Comparison of ENCODE assay signal across 8 cellular contexts in the genomic region with DNA sequence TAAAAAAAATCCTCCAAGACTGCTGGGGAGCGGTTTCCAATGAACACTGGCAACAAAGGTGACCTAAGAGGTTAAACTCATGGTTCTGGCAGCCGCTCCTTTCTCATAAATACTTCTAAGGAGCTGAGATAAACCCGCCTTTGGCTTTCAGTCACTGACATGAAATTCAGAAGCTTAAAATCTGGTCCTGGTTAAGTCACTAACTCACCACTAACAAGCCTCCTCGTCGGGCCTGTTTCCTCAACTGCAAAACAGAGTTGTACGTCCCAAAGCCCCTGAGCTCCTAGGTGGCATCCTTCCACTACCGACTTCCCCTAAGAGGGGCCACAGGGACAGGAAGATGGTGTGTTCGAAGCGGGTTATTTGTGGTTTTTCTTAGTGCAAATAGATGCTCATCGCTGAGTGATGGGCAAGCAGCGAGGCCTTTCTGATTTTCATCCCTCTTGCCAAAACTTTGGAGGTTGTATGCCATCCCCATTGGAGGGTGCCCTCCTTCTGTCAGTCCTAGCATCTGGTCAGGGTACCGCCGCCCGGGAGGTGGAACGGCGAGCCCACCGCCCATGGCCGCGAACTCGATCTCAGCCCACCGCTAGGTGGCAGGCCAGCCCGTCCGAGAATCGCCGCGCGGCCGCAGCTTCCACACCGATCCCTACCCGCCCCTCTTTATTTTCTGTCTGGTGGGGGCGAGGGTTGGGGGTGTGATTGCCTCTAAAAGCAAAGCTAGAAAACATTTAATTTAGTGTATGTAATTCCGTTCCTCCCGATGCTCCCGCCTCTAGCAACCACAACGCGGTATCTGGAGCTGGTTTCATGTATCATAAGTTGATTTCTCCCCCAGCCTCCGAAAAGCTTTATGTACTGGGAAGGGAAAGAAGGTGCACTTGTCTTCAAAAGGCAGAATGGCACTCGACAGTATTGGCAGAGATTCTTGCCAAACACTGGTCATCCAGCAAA. TPM values are rescaled to one million over a fixed set of nuclear protein-coding genes. Genes with fewer than 3 reads are reported as not detected.
DNase-seq lines count a peak whose midpoint lies in the region; ATAC-seq, FAIRE-seq and TF ChIP-seq lines count a peak whose summit lies in the region.

No MANE protein-coding gene starts in this region.

- H3K18ac ChIP-seq in H1 (ENCODE audit: extremely low read depth, low read length) (0 out of 2 replicates have a peak overlapping the region, but pooled peaks have one; percentile 39), mesenchymal stem cell (ENCODE audit: low read depth in 1 of 2, low read length in 2 of 2) (peak overlapping the region; percentile 87 to 92)

- peaks cover 10% of the 10 kb centered on the region for H3K36me3 Mint-ChIP-seq in activated CD8-positive, alpha-beta memory T cell treated with anti-CD3 and anti-CD28 coated beads, Interleukin-2, amount 10 ng/mL, durations not matched to agents 7 days and 5 days

- H3K27ac ChIP-seq in H1 (ENCODE audit: low read depth, low read length) (no peak overlapping the region), mesenchymal stem cell (ENCODE audit: low read length, poor library complexity, severe bottlenecking) (peak overlapping the region; percentile 89)

- TF ChIP-seq CTCF in H1 (IDR thresholded peaks at IDR 0.05; ENCODE audit: control extremely low read depth in 1 of 3, insufficient read depth in 1 of 3, low read depth in 1 of 3, low read length in 3 of 3) = peak; percentile 81 to 92 (median 85)

- peak overlapping the region; percentile 99 for H3K27ac Mint-ChIP-seq in activated CD8-positive, alpha-beta memory T cell treated with anti-CD3 and anti-CD28 coated beads, Interleukin-2, amount 10 ng/mL, durations not matched to agents 7 days and 5 days

- H2AK5ac ChIP-seq in H1 (ENCODE audit: low read depth, low read length) = no peak overlapping the region
- H2AK5ac ChIP-seq in mesenchymal stem cell (ENCODE audit: low read length, severe bottlenecking) = peak overlapping the region; percentile 68

- peak overlapping the region; percentile 98 for H3K4me3 Mint-ChIP-seq in activated CD8-positive, alpha-beta memory T cell treated with anti-CD3 and anti-CD28 coated beads, Interleukin-2, amount 10 ng/mL, durations not matched to agents 7 days and 5 days

- no peak overlapping the region for H2BK5ac ChIP-seq in H1 (ENCODE audit: low read depth, low read length)
- no peak overlapping the region for H2BK5ac ChIP-seq in mesenchymal stem cell (ENCODE audit: low read depth, low read length, poor library complexity, severe bottlenecking)

- no peak overlapping the region for H3K4ac ChIP-seq in H1 (replicated peaks; ENCODE audit: insufficient read length, low read depth, low read length)
- H3K4ac ChIP-seq in mesenchymal stem cell (ENCODE audit: low read depth in 1 of 2, low read length in 2 of 2) = peak overlapping the region; percentile 24 to 83

- H2BK120ac ChIP-seq in H1 (replicated peaks; ENCODE audit: low read depth, low read length) (no peak overlapping the region), mesenchymal stem cell (ENCODE audit: low read depth, low read length) (peak overlapping the region; percentile 50)

- H2BK20ac ChIP-seq in H1 (ENCODE audit: low read length) = no peak overlapping the region; the same call in 1 of the 2 replicates

- H3K23ac ChIP-seq in H1 (ENCODE audit: insufficient read length) = no peak overlapping the region
- no peak overlapping the region for H3K23ac ChIP-seq in mesenchymal stem cell (ENCODE audit: low read length in 2 of 2)

- no peak for TF ChIP-seq EP300 in H1 (IDR thresholded peaks at IDR 0.05; ENCODE audit: borderline replicate concordance in 1 of 2, low read depth in 2 of 2, low read length in 2 of 2)

- H4K8ac ChIP-seq in H1 (ENCODE audit: extremely low read depth, insufficient read depth, low read length) = no peak overlapping the region
- H4K8ac ChIP-seq in mesenchymal stem cell (ENCODE audit: low read length) = peak overlapping the region; percentile 96

- H3K4me1 ChIP-seq in H1 (replicated peaks in 1 of 4; ENCODE audit: control insufficient read depth in 3 of 4, insufficient read depth in 4 of 4, low read length in 3 of 4) = peaks cover 0 to 19% (median 8%) of the 10 kb centered on the region in 4 experiments; a peak in 5 of 7 replicates
- H3K4me1 ChIP-seq in mesenchymal stem cell (ENCODE audit: control insufficient read depth, insufficient read depth, low read depth, low read length) = peaks cover 21% of the 10 kb centered on the region

- H3K27me3 Mint-ChIP-seq in activated CD8-positive, alpha-beta memory T cell treated with anti-CD3 and anti-CD28 coated beads, Interleukin-2, amount 10 ng/mL, durations not matched to agents 7 days and 5 days = peaks cover 14% of the 10 kb centered on the region

- no peak overlapping the region for H3K14ac ChIP-seq in H1 (ENCODE audit: insufficient read length)
- H3K14ac ChIP-seq in mesenchymal stem cell (ENCODE audit: low read length in 2 of 2) = no peak overlapping the region

- H2BK12ac ChIP-seq in H1 (ENCODE audit: low read depth, low read length) (0 out of 2 replicates have a peak overlapping the region, but pooled peaks have one; percentile 20), mesenchymal stem cell (ENCODE audit: low read length in 2 of 2) (peak overlapping the region in 1 of 2 experiments; percentile 91)

- peaks cover 0 to 12% of the 10 kb centered on the region in 2 experiments; a peak in 1 of 4 replicates for H3K79me2 ChIP-seq in H1 (ENCODE audit: control insufficient read depth in 1 of 2, insufficient read depth in 2 of 2, low read length in 2 of 2)

- H4K5ac ChIP-seq in H1 (ENCODE audit: insufficient read length, low read depth, low read length) = no peak overlapping the region

- peak; percentile 85 to 86 for TF ChIP-seq RAD21 in H1 (IDR thresholded peaks at IDR 0.05 in 1 of 2, conservative IDR thresholded peaks at IDR 0.05 in 1 of 2; ENCODE audit: low read depth in 2 of 2, low read length in 2 of 2)

- H3K23me2 ChIP-seq in H1 (ENCODE audit: low read depth, low read length) = peaks cover 35% of the 10 kb centered on the region

- peak overlapping the region in 1 of 4 experiments; percentile 33; a peak in 2 of 7 replicates for H3K9ac ChIP-seq in H1 (replicated peaks in 1 of 4; ENCODE audit: extremely low read depth in 1 of 4, low read depth in 3 of 4, low read length in 3 of 4)
- H3K9ac ChIP-seq in mesenchymal stem cell (ENCODE audit: low read length) = peak overlapping the region; percentile 100

- no peak overlapping the region for H2BK15ac ChIP-seq in H1 (ENCODE audit: low read length)
- H2BK15ac ChIP-seq in mesenchymal stem cell (ENCODE audit: low read depth, poor library complexity, severe bottlenecking) = peak overlapping the region; percentile 70

- H3K9me3 ChIP-seq in H1 (ENCODE audit: insufficient read depth in 2 of 2, low read depth in 1 of 2, low read length in 1 of 2) (no peaks in the 10 kb centered on the region), mesenchymal stem cell (ENCODE audit: control insufficient read depth, low read length) (no peaks in the 10 kb centered on the region)

- CTCF ChIA-PET in activated CD8-positive, alpha-beta memory T cell treated with anti-CD3 and anti-CD28 coated beads, Interleukin-2, amount 10 ng/mL, durations not matched to agents 7 days and 5 days (lab: Charles Lee) = interaction anchor here (0.6 to 7.3 kb wide), 160 partner anchors 8 to 1583 kb away, joined by 3 to 391 read pairs (median 4); a partner anchor contains a TSS
- CTCF ChIA-PET in H1 (lab: Charles Lee; ENCODE audit: partially characterized antibody) = interaction anchor here (0.5 to 6.4 kb wide), 142 partner anchors 9 to 1408 kb away, joined by 3 to 107 read pairs (median 4); a partner anchor contains a TSS

- H3K27me3 ChIP-seq in H1 (replicated peaks in 1 of 4; ENCODE audit: control insufficient read depth in 3 of 4, extremely low read depth in 1 of 4, insufficient read depth in 3 of 4, low read length in 3 of 4) = peaks cover 0 to 16% (median 7%) of the 10 kb centered on the region in 4 experiments; a peak in 3 of 7 replicates
- H3K27me3 ChIP-seq in mesenchymal stem cell (ENCODE audit: control insufficient read depth in 1 of 2, insufficient read depth in 1 of 2, low read length in 2 of 2) = no peaks in the 10 kb centered on the region

- no peaks in the 10 kb centered on the region for H3K9me3 Mint-ChIP-seq in activated CD8-positive, alpha-beta memory T cell treated with anti-CD3 and anti-CD28 coated beads, Interleukin-2, amount 10 ng/mL, durations not matched to agents 7 days and 5 days (ENCODE audit: low read depth)

- peak; percentile 34 for DNase-seq in NCI-H748 (lab: John Stamatoyannopoulos, UW; ENCODE audit: unreplicated experiment)
- DNase-seq in NCI-H748 treated with DMSO at 0.1 percent for 48 hours (lab: John Stamatoyannopoulos, UW) = no peak
- peak; percentile 7 for DNase-seq in NCI-H510A (lab: John Stamatoyannopoulos, UW)
- peak; percentile 79 for DNase-seq in activated CD8-positive, alpha-beta memory T cell treated with anti-CD3 and anti-CD28 coated beads, Interleukin-2, amount 10 ng/mL, durations not matched to agents 7 days and 5 days
- DNase-seq in H1 (ENCODE audit: low read depth in 1 of 2, low spot score in 2 of 2) = peak in 1 of 2 experiments; percentile 90
- peak; percentile 77 for DNase-seq in mesenchymal stem cell
- peak in 2 of 3 experiments; percentile 54 to 63 for DNase-seq in stimulated activated CD4-positive, alpha-beta T cell treated with anti-CD3 and anti-CD28 coated beads, TNF-alpha, amount 100 ng/mL, for 24 hours (ENCODE audit: low read depth in 3 of 3)

- 9% methylated on average over 38 of the region's 38 CpGs; no CpG with 5 or more reads in 1 of the 2 experiments for WGBS in H1 (ENCODE audit: extremely low coverage in 1 of 2, insufficient coverage in 1 of 2, insufficient read length in 1 of 2, insufficient replicate concordance in 2 of 2, low coverage in 1 of 2, low lambda C conversion rate in 2 of 2, missing lambda C conversion rate in 1 of 2), 2 experiments
- WGBS in mesenchymal stem cell = 4% methylated on average over 19 of the region's 38 CpGs

- FAIRE-seq in H1 (lab: Jason Lieb, UNC) = no peak

- no peaks in the 10 kb centered on the region for H4K20me1 ChIP-seq in H1 (replicated peaks in 1 of 2; ENCODE audit: control insufficient read depth in 1 of 2, insufficient read depth in 2 of 2, low read length in 2 of 2)

- H3K4me2 ChIP-seq in H1 (ENCODE audit: insufficient read depth in 1 of 2, low read depth in 2 of 2, low read length in 2 of 2) = peak overlapping the region; percentile 90 to 94
- H3K4me2 ChIP-seq in mesenchymal stem cell (ENCODE audit: low read length, poor library complexity, severe bottlenecking) = peak overlapping the region; percentile 87

- peak overlapping the region; percentile 79 for H2AFZ ChIP-seq in H1 (ENCODE audit: low read length)
- no peak overlapping the region for H2AFZ ChIP-seq in mesenchymal stem cell (ENCODE audit: low read depth, low read length)

- ATAC-seq in activated CD8-positive, alpha-beta memory T cell treated with anti-CD3 and anti-CD28 coated beads, Interleukin-2, amount 10 ng/mL, durations not matched to agents 7 days and 5 days = peak; percentile 6
- no peak for ATAC-seq in HG02759 (IDR thresholded peaks at IDR 0.05; ENCODE audit: unreplicated experiment)

- H3K36me3 ChIP-seq in H1 (ENCODE audit: control insufficient read depth in 2 of 4, insufficient read depth in 4 of 4, low read length in 3 of 4) = no peaks in the 10 kb centered on the region
- H3K36me3 ChIP-seq in mesenchymal stem cell (ENCODE audit: control insufficient read depth in 1 of 2, insufficient read depth in 2 of 2, low read depth in 1 of 2, low read length in 2 of 2) = no peaks in the 10 kb centered on the region

- peaks cover 43% of the 10 kb centered on the region for H3K4me1 Mint-ChIP-seq in activated CD8-positive, alpha-beta memory T cell treated with anti-CD3 and anti-CD28 coated beads, Interleukin-2, amount 10 ng/mL, durations not matched to agents 7 days and 5 days

- H3K4me3 ChIP-seq in H1 (ENCODE audit: extremely low read depth in 1 of 4, insufficient read depth in 2 of 4, low read depth in 3 of 4, low read length in 4 of 4) (peak overlapping the region; percentile 47 to 89 (median 83)), mesenchymal stem cell (ENCODE audit: insufficient read depth in 1 of 2, low read depth in 1 of 2, low read length in 2 of 2) (peak overlapping the region; percentile 58 to 86)

- TF ChIP-seq POLR2A in H1 (IDR thresholded peaks at IDR 0.05; ENCODE audit: control extremely low read depth in 1 of 2, low read depth in 2 of 2, low read length in 2 of 2) = no peak

- POLR2A ChIA-PET in H1 (lab: Charles Lee; ENCODE audit: partially characterized antibody) = interaction anchor here (0.7 to 3.3 kb wide), 10 partner anchors 8 to 1215 kb away, joined by 3 to 15 read pairs (median 4); a partner anchor contains a TSS

- H4K91ac ChIP-seq in H1 (replicated peaks; ENCODE audit: insufficient read length, low read length) (no peak overlapping the region), mesenchymal stem cell (ENCODE audit: low read length) (peak overlapping the region; percentile 91)

- H3K79me1 ChIP-seq in H1 (ENCODE audit: low read depth, low read length) = no peaks in the 10 kb centered on the region
- peaks cover 7% of the 10 kb centered on the region for H3K79me1 ChIP-seq in mesenchymal stem cell (replicated peaks; ENCODE audit: low read length, poor library complexity, severe bottlenecking)

- H3K56ac ChIP-seq in H1 (replicated peaks; ENCODE audit: insufficient read length, low read depth, low read length) = no peak overlapping the region

RNA-seq across cellular contexts. Expression of a gene that starts 4.5 kb away (rescaled TPM):
- 10 to 100 TPM; 12.1 to 13.2 TPM for total RNA-seq in activated CD8-positive, alpha-beta memory T cell treated with anti-CD3 and anti-CD28 coated beads, Interleukin-2, amount 10 ng/mL, durations not matched to agents 7 days and 5 days
- total RNA-seq in H1 (2021; fragmentation: NEBNext Ultra II Directional; extraction: Animal tissue kit (Norgen Biotek cat#: 25700)) = 8.7 and 10.4 TPM in 2 replicates
- polyA plus RNA-seq in H1 (2011; rRNA removed) = 5.7 and 9.4 TPM in 2 replicates
- polyA plus RNA-seq in H1 (2011; cell fraction: cytosol; rRNA removed) = 8.0 TPM
- polyA plus RNA-seq in H1 (2011; cell fraction: nucleus; rRNA removed) = 29.9 TPM
- polyA plus RNA-seq in H1 (2012, experiment 1 of 2) = 11.7 to 15.2 TPM (median 14.1 TPM) in 4 replicates
- polyA plus RNA-seq in H1 (2012, experiment 2 of 2) = 2.8 TPM
- 4.0 TPM for polyA plus RNA-seq in H1 (2013, experiment 1 of 2)
- 3.6 TPM for polyA plus RNA-seq in H1 (2013, experiment 2 of 2)
- 5.8 and 12.6 TPM in 2 replicates for polyA minus RNA-seq in H1 (2011; rRNA and poly(A)+ RNA removed)
- 7.0 TPM for polyA minus RNA-seq in H1 (2011; cell fraction: cytosol; rRNA and poly(A)+ RNA removed)
- 10.8 TPM for polyA minus RNA-seq in H1 (2011; cell fraction: nucleus; rRNA and poly(A)+ RNA removed)
- 20.5 TPM for polyA plus RNA-seq in mesenchymal stem cell (2013, experiment 1 of 2)
- 18.5 TPM for polyA plus RNA-seq in mesenchymal stem cell (2013, experiment 2 of 2)

RNA-seq across cellular contexts. Expression of a gene that starts 38.4 kb away (rescaled TPM):
- total RNA-seq in activated CD8-positive, alpha-beta memory T cell treated with anti-CD3 and anti-CD28 coated beads, Interleukin-2, amount 10 ng/mL, durations not matched to agents 7 days and 5 days = not detected
- not detected in 2 replicates for total RNA-seq in H1 (2021; fragmentation: NEBNext Ultra II Directional; extraction: Animal tissue kit (Norgen Biotek cat#: 25700))
- polyA plus RNA-seq in H1 (2011; rRNA removed) = not detected in 2 replicates
- not detected for polyA plus RNA-seq in H1 (2011; cell fraction: cytosol; rRNA removed)
- polyA plus RNA-seq in H1 (2011; cell fraction: nucleus; rRNA removed) = not detected
- not detected in 4 replicates for polyA plus RNA-seq in H1 (2012, experiment 1 of 2)
- not detected for polyA plus RNA-seq in H1 (2012, experiment 2 of 2)
- not detected for polyA plus RNA-seq in H1 (2013, experiment 1 of 2)
- not detected for polyA plus RNA-seq in H1 (2013, experiment 2 of 2)
- not detected in 2 replicates for polyA minus RNA-seq in H1 (2011; rRNA and poly(A)+ RNA removed)
- not detected for polyA minus RNA-seq in H1 (2011; cell fraction: cytosol; rRNA and poly(A)+ RNA removed)
- not detected for polyA minus RNA-seq in H1 (2011; cell fraction: nucleus; rRNA and poly(A)+ RNA removed)
- not detected for polyA plus RNA-seq in mesenchymal stem cell (2013, experiment 1 of 2)
- polyA plus RNA-seq in mesenchymal stem cell (2013, experiment 2 of 2) = not detected
